ENCODE assay signal across 8 cellular contexts in the genomic region with DNA sequence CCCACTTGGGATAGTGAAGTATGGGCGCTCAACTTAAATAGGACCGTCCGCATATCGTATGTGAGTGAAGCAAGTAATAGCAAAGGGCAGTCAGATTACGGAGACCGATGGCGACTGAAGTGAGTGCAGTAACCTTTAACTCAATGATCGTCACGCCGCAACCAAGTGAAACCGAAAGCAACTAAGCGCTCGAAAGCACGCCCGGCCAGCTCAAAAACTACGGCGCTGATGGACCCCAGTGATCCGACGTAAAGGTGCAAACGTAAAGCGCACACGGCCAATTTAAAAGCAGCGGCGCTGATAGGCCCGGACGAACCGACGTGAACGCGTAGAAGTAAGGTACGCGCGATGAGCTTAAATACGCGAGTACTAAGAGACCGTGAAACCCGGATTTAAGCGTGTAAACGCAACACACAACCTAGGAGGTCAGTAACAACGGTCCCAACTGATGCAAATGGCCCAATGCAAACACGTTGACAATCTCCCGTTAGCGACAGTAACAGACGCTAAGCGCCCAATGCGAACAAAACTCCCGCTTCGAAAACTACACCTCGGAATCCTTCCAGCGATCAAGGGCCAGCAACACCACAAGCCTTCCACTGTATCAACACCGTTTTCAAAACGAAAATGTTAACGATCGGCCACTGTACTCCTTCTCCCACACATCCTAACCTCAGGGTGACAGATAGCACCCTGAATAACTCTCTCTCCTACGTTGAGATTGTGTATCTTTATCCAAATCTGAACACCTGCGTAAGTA. TPM values are rescaled to one million over a fixed set of nuclear protein-coding genes. Genes with fewer than 3 reads are reported as not detected.
DNase-seq lines count a peak whose midpoint lies in the region; ATAC-seq and TF ChIP-seq lines count a peak whose summit lies in the region.

No MANE protein-coding gene starts in this region.

- no peak for TF ChIP-seq RAD21 in SK-N-SH (IDR thresholded peaks at IDR 0.05; ENCODE audit: low read length)

- peak overlapping the region; percentile 86 for H2BK5ac ChIP-seq in H9 (ENCODE audit: insufficient read length, low read length)

- H4K20me1 ChIP-seq in H9 (ENCODE audit: control insufficient read depth, insufficient read depth, insufficient read length) (no peaks in the 10 kb centered on the region), SK-N-SH (ENCODE audit: insufficient read depth) (no peaks in the 10 kb centered on the region)

- no peak overlapping the region; the same call in 1 of the 2 replicates for H3K4ac ChIP-seq in H9 (ENCODE audit: low read depth, low read length)

- H3K14ac ChIP-seq in H9 (ENCODE audit: insufficient read depth, low read length): peak overlapping the region; percentile 83; the same call in 1 of the 2 replicates

- peak overlapping the region; percentile 66 to 82 for H3K4me3 Mint-ChIP-seq in H9
- peak overlapping the region; percentile 94 for H3K4me3 Mint-ChIP-seq in activated naive CD8-positive, alpha-beta T cell
- H3K4me3 Mint-ChIP-seq in osteocyte (ENCODE audit: unreplicated experiment): peak overlapping the region; percentile 82

- H2BK20ac ChIP-seq in H9 (ENCODE audit: low read depth, low read length, poor library complexity, severe bottlenecking): no peak overlapping the region

- intact Hi-C loops in Right ventricle myocardium inferior (cut with DNase I): loop anchor here (1.0 kb wide), 1 partner anchor 27 kb away; no protein-coding TSS in a partner anchor

- H3K27ac ChIP-seq in H9 (ENCODE audit: insufficient read length, low read depth, low read length) (peak overlapping the region; percentile 95), SK-N-SH (ENCODE audit: low read depth in 2 of 2, low read length in 1 of 2) (peak overlapping the region; percentile 91 to 98), thymus (ENCODE audit: low read depth) (peak overlapping the region; percentile 86)

- H3T11ph ChIP-seq in H9 (ENCODE audit: low read length): peak overlapping the region; percentile 89

- no peak overlapping the region for H4K91ac ChIP-seq in H9 (ENCODE audit: insufficient read length, low read depth, low read length)

- TF ChIP-seq EP300 in SK-N-SH (IDR thresholded peaks at IDR 0.05; ENCODE audit: borderline replicate concordance in 1 of 2, low read depth in 1 of 2, low read length in 1 of 2): peak; percentile 13 to 58; a peak in 2 of 4 replicates

- H4K8ac ChIP-seq in H9 (replicated peaks; ENCODE audit: insufficient read length, low read depth, low read length): no peak overlapping the region

- no CpG with 5 or more reads among the region's 56 CpGs for WGBS in H9 (ENCODE audit: extremely low coverage, insufficient read length, low lambda C conversion rate)
- 1% methylated on average over 48 of the region's 56 CpGs for WGBS in SK-N-SH (ENCODE audit: low lambda C conversion rate)
- under 1% methylated on average over 56 of the region's 56 CpGs for WGBS in thymus

- H3K9me2 ChIP-seq in SK-N-SH: no peaks in the 10 kb centered on the region

- no peak overlapping the region for H2BK12ac ChIP-seq in H9 (ENCODE audit: insufficient read length, low read depth, low read length)

- peak; percentile 100 for DNase-seq in EH (ENCODE audit: low read depth)
- peak; percentile 98 for DNase-seq in H9
- DNase-seq in MV-4-11 (lab: John Stamatoyannopoulos, UW): peak; percentile 100
- peak; percentile 78 for DNase-seq in SK-N-SH
- peak; percentile 94 for DNase-seq in Right ventricle myocardium inferior (ENCODE audit: missing footprints)
- DNase-seq in osteocyte (ENCODE audit: extremely low spot score, unreplicated experiment): peak; percentile 92

- H2BK120ac ChIP-seq in H9 (ENCODE audit: low read depth, low read length, poor library complexity, severe bottlenecking): peak overlapping the region; percentile 84

- H3K4me1 Mint-ChIP-seq in H9 (peaks cover 19 to 26% of the 10 kb centered on the region in 2 experiments), osteocyte (ENCODE audit: unreplicated experiment) (peaks cover 20% of the 10 kb centered on the region)
- peaks cover 34% of the 10 kb centered on the region for H3K4me1 Mint-ChIP-seq in activated naive CD8-positive, alpha-beta T cell (ENCODE audit: low read depth)

- H3K23me2 ChIP-seq in H9 (ENCODE audit: insufficient read length, low read depth, low read length, poor library complexity, severe bottlenecking): peaks cover 11% of the 10 kb centered on the region

- no peak overlapping the region for H3K23ac ChIP-seq in H9 (ENCODE audit: insufficient read length, low read depth, low read length)

- H3K27ac Mint-ChIP-seq in H9 (peak overlapping the region; percentile 99 to 100 (median 100)), osteocyte (ENCODE audit: unreplicated experiment) (peak overlapping the region; percentile 99)
- H3K27ac Mint-ChIP-seq in activated naive CD8-positive, alpha-beta T cell: peak overlapping the region; percentile 100

- H2AFZ ChIP-seq in H9 (ENCODE audit: low read length) (no peak overlapping the region), SK-N-SH (ENCODE audit: low read depth) (0 out of 2 replicates have a peak overlapping the region, but pooled peaks have one; percentile 59)

- CTCF ChIA-PET in SK-N-SH (lab: Yijun Ruan, JAX): interaction anchor here (0.8 to 2.7 kb wide), 11 partner anchors 16 to 123 kb away, joined by 3 to 11 read pairs (median 4); a partner anchor contains a TSS

- H3K9ac ChIP-seq in H9 (ENCODE audit: extremely low read depth, insufficient read length, low read length) (peak overlapping the region; percentile 75), SK-N-SH (peak overlapping the region; percentile 86)

- no peaks in the 10 kb centered on the region for H3K4me1 ChIP-seq in H9 (ENCODE audit: insufficient read depth, low read length)
- peaks cover 9 to 16% of the 10 kb centered on the region in 2 experiments; a peak in 3 of 4 replicates for H3K4me1 ChIP-seq in SK-N-SH (ENCODE audit: control insufficient read depth in 1 of 2, insufficient read depth in 2 of 2, low read depth in 1 of 2, low read length in 1 of 2)
- H3K4me1 ChIP-seq in thymus (ENCODE audit: control insufficient read depth, insufficient read depth, low read length): no peaks in the 10 kb centered on the region

- peak overlapping the region; percentile 90 for H3K18ac ChIP-seq in H9 (ENCODE audit: insufficient read length, low read depth, low read length)

- peak overlapping the region; percentile 84 for H3K4me2 ChIP-seq in H9 (ENCODE audit: insufficient read depth, insufficient read length, low read length)
- peak overlapping the region; percentile 66 for H3K4me2 ChIP-seq in SK-N-SH

- H3K56ac ChIP-seq in H9 (ENCODE audit: insufficient read length, low read depth, low read length): peak overlapping the region; percentile 67

- H2BK15ac ChIP-seq in H9 (ENCODE audit: low read depth, low read length): no peak overlapping the region

- H3K9me3 ChIP-seq in H9 (ENCODE audit: control insufficient read depth, low read depth, low read length) (no peaks in the 10 kb centered on the region), SK-N-SH (no peaks in the 10 kb centered on the region), thymus (ENCODE audit: control insufficient read depth) (no peaks in the 10 kb centered on the region)

- peak; percentile 90 for ATAC-seq in Right ventricle myocardium inferior

- no peaks in the 10 kb centered on the region for H3K79me1 ChIP-seq in H9 (ENCODE audit: insufficient read depth, low read depth, low read length, poor library complexity, severe bottlenecking)

- H3K79me2 ChIP-seq in H9 (ENCODE audit: insufficient read depth, low read length) (no peaks in the 10 kb centered on the region), SK-N-SH (ENCODE audit: insufficient read depth) (peaks cover 24% of the 10 kb centered on the region)

- POLR2A ChIA-PET in SK-N-SH (lab: Yijun Ruan, JAX): interaction anchor here (0.6 to 3.7 kb wide), 33 partner anchors 8 to 972 kb away, joined by 3 to 54 read pairs (median 6); a partner anchor contains a TSS

- H3K4me3 ChIP-seq in SK-N-SH (ENCODE audit: low read depth in 2 of 2, low read length in 1 of 2) (peak overlapping the region; percentile 56 to 59), thymus (ENCODE audit: low read length) (peak overlapping the region; percentile 51)

- peaks cover 2 to 20% of the 10 kb centered on the region in 2 experiments; a peak in 4 of 5 replicates for H3K9me3 Mint-ChIP-seq in H9
- no peaks in the 10 kb centered on the region for H3K9me3 Mint-ChIP-seq in activated naive CD8-positive, alpha-beta T cell (ENCODE audit: low read depth)
- no peaks in the 10 kb centered on the region for H3K9me3 Mint-ChIP-seq in osteocyte (ENCODE audit: unreplicated experiment)

- H4K5ac ChIP-seq in H9 (ENCODE audit: insufficient read length, low read depth, low read length): peak overlapping the region; percentile 4

- H3F3A ChIP-seq in SK-N-SH (replicated peaks; ENCODE audit: insufficient read depth): peaks cover 18% of the 10 kb centered on the region

- TF ChIP-seq CTCF in H9 (conservative IDR thresholded peaks at IDR 0.05) (no peak), SK-N-SH (IDR thresholded peaks at IDR 0.05) (no peak), osteocyte (IDR thresholded peaks at IDR 0.05) (no peak)

- no peak overlapping the region for H2AK5ac ChIP-seq in H9 (ENCODE audit: insufficient read length, low read length)

- H3K27me3 ChIP-seq in H9 (ENCODE audit: insufficient read depth, low read length) (no peaks in the 10 kb centered on the region; the same call in 1 of the 2 replicates), SK-N-SH (ENCODE audit: insufficient read depth) (no peaks in the 10 kb centered on the region), thymus (ENCODE audit: control insufficient read depth, insufficient read depth) (no peaks in the 10 kb centered on the region)

- H3K36me3 Mint-ChIP-seq in H9 (ENCODE audit: insufficient read depth in 1 of 3, low read depth in 3 of 3) (peaks cover 11 to 49% (median 25%) of the 10 kb centered on the region in 3 experiments), osteocyte (ENCODE audit: unreplicated experiment) (no peaks in the 10 kb centered on the region)
- no peaks in the 10 kb centered on the region for H3K36me3 Mint-ChIP-seq in activated naive CD8-positive, alpha-beta T cell

- H3K36me3 ChIP-seq in SK-N-SH (replicated peaks in 1 of 2; ENCODE audit: control insufficient read depth in 1 of 2, insufficient read depth in 2 of 2, low read length in 1 of 2) (no peaks in the 10 kb centered on the region), thymus (ENCODE audit: control insufficient read depth, insufficient read depth) (peaks cover 5% of the 10 kb centered on the region)

- H3K27me3 Mint-ChIP-seq in H9 (ENCODE audit: low read depth): peaks cover 63% of the 10 kb centered on the region
- no peaks in the 10 kb centered on the region for H3K27me3 Mint-ChIP-seq in activated naive CD8-positive, alpha-beta T cell
- H3K27me3 Mint-ChIP-seq in osteocyte (ENCODE audit: unreplicated experiment): no peaks in the 10 kb centered on the region

TF ChIP-seq in SK-N-SH, 30 proteins besides CTCF, POLR2A, EP300 and RAD21 (continues in another document):
- TF ChIP-seq GATA2 (CRISPR knock-in tag; IDR thresholded peaks at IDR 0.05): no peak
- TF ChIP-seq GABPA (IDR thresholded peaks at IDR 0.05; ENCODE audit: low read depth): no peak
- TF ChIP-seq SIN3A (IDR thresholded peaks at IDR 0.05; ENCODE audit: borderline replicate concordance, low read depth, low read length): peak; percentile 100

RNA-seq across cellular contexts. Expression of a gene that starts 37.9 kb away (rescaled TPM):
- total RNA-seq in H9 (2021) (6.2 and 6.4 TPM in 2 replicates), Right ventricle myocardium inferior (8.4 TPM), osteocyte (17.2 and 19.3 TPM in 2 replicates)
- polyA plus RNA-seq in SK-N-SH (2012; rRNA removed) (22.7 and 29.5 TPM in 2 replicates), thymus (26.8 TPM)
- polyA plus RNA-seq in SK-N-SH (2012; cell fraction: cytosol; rRNA removed): 16.4 and 17.8 TPM in 2 replicates
- polyA plus RNA-seq in SK-N-SH (2012; cell fraction: nucleus; rRNA removed): 25.7 and 35.5 TPM in 2 replicates

Comparison
In these comparisons a context has a peak if more than half of its experiments do, and no peak if none do; other contexts are left out.
1. Peak in every context shown above with its lines: DNase-seq, ATAC-seq, H3K4me3 ChIP-seq and H3K27ac ChIP-seq.